Comparison of ENCODE assay signal across 18 cellular contexts in genomic region chr21:38321568-38321967, GRCh38.
DNase-seq lines count a peak whose midpoint lies in the region; ATAC-seq and TF ChIP-seq lines count a peak whose summit lies in the region.
"Had no signal": no experiment of that assay in that cellular context is flagged by ENCODE, and none has a peak within 500 bp of the region (broad histone marks: within the 10 kb centered on the region; RNA-seq: fewer than 3 reads in every experiment).

No MANE protein-coding gene starts in this region.

- TF ChIP-seq CTCF in lower leg skin (IDR thresholded peaks at IDR 0.05) = no peak

- TF ChIP-seq POLR2A in lower leg skin (IDR thresholded peaks at IDR 0.05) = no peak

- H3K9ac ChIP-seq in adipocyte (ENCODE audit: low read length) = peak overlapping the region; percentile 55

- no peaks in the 10 kb centered on the region for H3K27me3 ChIP-seq in adipocyte (replicated peaks; ENCODE audit: control insufficient read depth, insufficient read depth, low read length)

- H3K4me3 ChIP-seq in adipocyte (ENCODE audit: low read length) = no peak overlapping the region
- H3K4me3 ChIP-seq in lower leg skin (ENCODE audit: low read depth, poor library complexity, severe bottlenecking) = no peak overlapping the region

- DNase-seq in GM04503 (ENCODE audit: low read depth) (peak; percentile 69), adipocyte (ENCODE audit: low read depth) (no peak), lower leg skin (ENCODE audit: low spot score in 2 of 2) (peak; percentile 40 to 87), CD1c-positive myeloid dendritic cell (ENCODE audit: extremely low spot score) (no peak), NCI-H2227 treated with DMSO at 0.1 percent for 48 hours (lab: John Stamatoyannopoulos, UW) (no peak), kidney glomerular epithelial cell (lab: John Stamatoyannopoulos, UW) (no peak)
- DNase-seq: ACHN; DMS53; GDM1; H7; Kasumi-1; NCI-H1417; NCI-H1694 treated with DMSO at 0.1 percent for 48 hours; NCI-H510A treated with DMSO at 0.1 percent for 48 hours; NCI-H748 treated with DMSO at 0.1 percent for 48 hours; NK-92 treated with Interleukin-12 subunit alpha and Interleukin-12 subunit beta, amount 100 ng/mL, for 24 hours had no signal

- WGBS in lower leg skin, 2 donors = 55 to 56% methylated on average over 6 of the region's 6 CpGs

- peaks cover 47% of the 10 kb centered on the region for H3K4me1 ChIP-seq in adipocyte (ENCODE audit: control insufficient read depth, insufficient read depth, low read length)

- no peak for ATAC-seq in GM21528 (IDR thresholded peaks at IDR 0.05; ENCODE audit: low FRiP score, unreplicated experiment)
- ATAC-seq: SK-N-SH treated with all-trans-retinoic acid at 6 μM for 48 hours had no signal

- intact Hi-C loops in lower leg skin (cut with DNase I; ENCODE audit: low total_unique reads) = no loop called here

- H3K36me3 ChIP-seq in adipocyte (ENCODE audit: control insufficient read depth, insufficient read depth, low read length, severe bottlenecking) = no peaks in the 10 kb centered on the region

- H3K9me3 ChIP-seq in adipocyte (ENCODE audit: control insufficient read depth, low read length) = no peaks in the 10 kb centered on the region

Comparison
In these comparisons a context has a peak if more than half of its experiments do, and no peak if none do; other contexts are left out.
1. DNase-seq: peak in GM04503 (single experiment) and lower leg skin (2 of 2); none in adipocyte (single experiment), CD1c-positive myeloid dendritic cell (single experiment), NCI-H2227 treated with DMSO at 0.1 percent for 48 hours (single experiment) and kidney glomerular epithelial cell (single experiment).